28 cellular contexts compared by ENCODE assay signal in the genomic region with DNA sequence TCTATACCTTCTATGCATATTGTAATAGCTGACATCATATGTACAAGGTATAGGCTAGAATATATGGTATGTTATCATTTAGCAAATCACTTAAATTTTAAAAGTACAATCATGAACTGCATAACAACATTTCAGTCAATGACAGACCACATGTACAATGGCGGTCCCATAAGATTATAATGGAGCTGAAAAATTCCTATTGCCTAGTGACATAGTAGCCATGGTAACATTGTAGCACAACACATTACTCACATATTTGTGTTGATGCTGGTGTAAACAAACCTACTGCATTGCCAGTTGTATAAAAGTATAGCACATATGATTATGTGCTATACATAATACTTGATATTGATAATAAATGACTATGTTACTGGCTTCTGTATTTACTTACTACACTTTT. TPM values are rescaled to one million over a fixed set of nuclear protein-coding genes. Genes with fewer than 3 reads are reported as not detected.
"Had no signal": no experiment of that assay in that cellular context is flagged by ENCODE, and none has a peak within 500 bp of the region (broad histone marks: within the 10 kb centered on the region; RNA-seq: fewer than 3 reads in every experiment).

No MANE protein-coding gene starts in this region.

- H3K4me3 Mint-ChIP-seq: mesothelial cell of epicardium; naive B cell; natural killer cell; nephron progenitor cell; stimulated activated naive B cell treated with anti-CD40 and anti-IgM and Interleukin-4, amounts not matched to agents 10 μg/mL and 1 μg/mL and 100 μg/mL, for 72 hours had no signal

- H3K36me3 Mint-ChIP-seq: mesothelial cell of epicardium; naive B cell; natural killer cell; stimulated activated naive B cell treated with anti-CD40 and anti-IgM and Interleukin-4, amounts not matched to agents 10 μg/mL and 1 μg/mL and 100 μg/mL, for 72 hours had no signal

- H3K27me3 ChIP-seq: ovary, right atrium auricular region, stomach, testis, thyroid gland, transverse colon, upper lobe of right lung had no signal

- H3K27ac ChIP-seq: left lung, lower lobe of right lung, ovary, right atrium auricular region, skin epidermis, stomach, testis, thyroid gland, transverse colon, upper lobe of right lung had no signal

- H3K4me1 ChIP-seq: left lung, lower lobe of right lung, right atrium auricular region, testis, thyroid gland, transverse colon, upper lobe of right lung had no signal

- H3K27me3 Mint-ChIP-seq: progenitor cell of endocrine pancreas had no signal

- FAIRE-seq: kidney, urothelium cell line had no signal

- H3K9me3 ChIP-seq: left lung, lower lobe of right lung, ovary, right atrium auricular region, stomach, testis, thyroid gland, transverse colon, upper lobe of right lung had no signal

- H3K4me1 Mint-ChIP-seq: naive B cell; natural killer cell; nephron progenitor cell; stimulated activated naive B cell treated with anti-CD40 and anti-IgM and Interleukin-4, amounts not matched to agents 10 μg/mL and 1 μg/mL and 100 μg/mL, for 72 hours had no signal

- H3K27ac Mint-ChIP-seq: mesothelial cell of epicardium; naive B cell; natural killer cell; nephron progenitor cell; progenitor cell of endocrine pancreas; stimulated activated naive B cell treated with anti-CD40 and anti-IgM and Interleukin-4, amounts not matched to agents 10 μg/mL and 1 μg/mL and 100 μg/mL, for 72 hours had no signal

- H3K36me3 ChIP-seq: left lung, lower lobe of right lung, ovary, right atrium auricular region, stomach, thyroid gland, transverse colon, upper lobe of right lung had no signal

- H3K4me3 ChIP-seq: left lung, lower lobe of right lung, ovary, right atrium auricular region, skin epidermis, stomach, testis, thyroid gland, transverse colon, upper lobe of right lung had no signal

- DNase-seq: hippocampal formation; kidney; left colon; left lung; lower lobe of right lung; mammary epithelial cell; mesendoderm; naive B cell; natural killer cell; nephron progenitor cell; ovary; stimulated activated CD4-positive, alpha-beta T cell treated with anti-CD3 and anti-CD28 coated beads, Interleukin-12 subunit alpha, Interleukin-12 subunit beta, amount 100 ng/mL, for 4 hours; stimulated activated CD4-positive, alpha-beta T cell treated with anti-CD3 and anti-CD28 coated beads, Interleukin-15, amount 100 ng/mL, for 24 hours; stimulated activated CD4-positive, alpha-beta T cell treated with anti-CD3 and anti-CD28 coated beads, Interleukin-2, amount 100 ng/mL, for 24 hours; stimulated activated CD4-positive, alpha-beta T cell treated with anti-CD3 and anti-CD28 coated beads, Interleukin-4, amount 100 ng/mL, for 1 hour; stimulated activated naive B cell treated with anti-CD40 and anti-IgM and Interleukin-4, amounts not matched to agents 10 μg/mL and 1 μg/mL and 100 μg/mL, for 72 hours; stimulated activated naive CD8-positive, alpha-beta T cell treated with anti-CD3 and anti-CD28 coated beads, Interleukin-15, Interleukin-2, amounts not matched to agents 100 U/mL and 50 U/mL, for 24 hours; stomach; testis; thyroid gland; transverse colon; upper lobe of right lung had no signal

- H3K9me3 Mint-ChIP-seq: mesothelial cell of epicardium; naive B cell; natural killer cell; nephron progenitor cell; stimulated activated naive B cell treated with anti-CD40 and anti-IgM and Interleukin-4, amounts not matched to agents 10 μg/mL and 1 μg/mL and 100 μg/mL, for 72 hours had no signal

- ATAC-seq: left colon; left lung; lower lobe of right lung; natural killer cell; sciatic nerve; stimulated activated naive B cell treated with anti-CD40 and anti-IgM and Interleukin-4, amounts not matched to agents 10 μg/mL and 1 μg/mL and 100 μg/mL, for 72 hours; stimulated activated naive CD8-positive, alpha-beta T cell treated with anti-CD3 and anti-CD28 coated beads, Interleukin-15, Interleukin-2, amounts not matched to agents 100 U/mL and 50 U/mL, for 24 hours; upper lobe of right lung had no signal

RNA-seq across cellular contexts. Expression of gene RAB3B, which starts 8.9 kb away (rescaled TPM):
- total RNA-seq: upper lobe of right lung had no signal
